1 cellular context compared by ENCODE assay signal in the genomic region with DNA sequence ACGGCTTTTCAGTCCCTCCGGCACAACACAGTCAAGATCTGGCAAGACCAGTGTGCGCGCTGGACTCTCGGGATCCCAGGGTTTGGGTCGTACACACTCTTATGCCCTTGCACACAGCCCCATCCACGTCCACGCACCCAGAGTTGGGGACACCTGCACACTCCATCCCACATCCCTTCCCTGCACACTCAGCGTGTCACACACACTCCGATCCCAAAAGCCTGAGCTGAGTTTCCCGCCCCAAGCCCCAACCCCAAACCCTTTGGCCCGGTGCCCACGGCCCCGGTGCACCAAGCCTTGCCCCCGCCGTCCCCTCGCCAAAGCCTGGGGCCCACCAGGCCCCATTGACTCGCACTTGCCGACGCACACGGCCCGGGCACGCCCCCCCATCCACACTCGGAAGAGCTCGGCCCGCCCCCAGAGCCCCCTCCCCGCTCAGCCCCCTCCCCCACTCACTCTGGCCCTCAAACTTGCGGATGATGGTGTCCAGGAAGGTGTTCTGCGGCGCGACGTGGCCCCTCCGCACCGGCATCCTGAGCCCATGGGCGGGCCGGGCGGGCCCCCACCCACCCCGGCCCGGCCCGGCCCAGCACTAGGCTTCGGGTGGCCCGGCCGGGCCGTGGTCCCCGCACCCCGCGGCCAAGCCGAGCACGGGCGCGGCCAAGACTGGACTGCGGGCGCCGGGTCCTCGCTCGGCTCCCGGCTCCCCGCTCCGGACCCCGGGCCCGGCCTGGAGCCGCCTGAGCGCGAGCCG.
TF ChIP-seq lines count a peak whose summit lies in the region.

No MANE protein-coding gene starts in this region.

TF ChIP-seq in IMR-90, 13 proteins besides CTCF, POLR2A, EP300 and RAD21 (continued from another document):
- TF ChIP-seq ELK1 (IDR thresholded peaks at IDR 0.05; ENCODE audit: borderline replicate concordance, low read depth, low read length) = no peak
- no peak for TF ChIP-seq CHD1 (IDR thresholded peaks at IDR 0.05; ENCODE audit: low read depth, low read length)
- TF ChIP-seq FOS (IDR thresholded peaks at IDR 0.05; ENCODE audit: low read depth, low read length) = no peak
- TF ChIP-seq RFX5 (IDR thresholded peaks at IDR 0.05; ENCODE audit: low read depth, low read length) = no peak
- TF ChIP-seq RCOR1 (IDR thresholded peaks at IDR 0.05; ENCODE audit: insufficient replicate concordance, low read length) = no peak
- no peak for TF ChIP-seq BHLHE40 (IDR thresholded peaks at IDR 0.05; ENCODE audit: low read depth, low read length)
- no peak for TF ChIP-seq MAZ (IDR thresholded peaks at IDR 0.05; ENCODE audit: borderline replicate concordance, low read depth, low read length)
- TF ChIP-seq SMC3 (IDR thresholded peaks at IDR 0.05; ENCODE audit: low read depth, low read length) = no peak
- no peak for TF ChIP-seq MXI1 (IDR thresholded peaks at IDR 0.05; ENCODE audit: borderline replicate concordance, low read depth, low read length)
TF ChIP-seq in IMR-90: peak in this region for 0.
